16 cellular contexts compared by ENCODE assay signal in genomic region chr14:99192823-99193222, GRCh38.
A peak's percentile ranks its signal among the peaks of the same experiment; 100 is the strongest.
DNase-seq lines count a peak whose midpoint lies in the region; ATAC-seq and TF ChIP-seq lines count a peak whose summit lies in the region.
"Had no signal": no experiment of that assay in that cellular context is flagged by ENCODE, and none has a peak within 500 bp of the region (broad histone marks: within the 10 kb centered on the region; RNA-seq: fewer than 3 reads in every experiment).

No MANE protein-coding gene starts in this region.

- no peaks in the 10 kb centered on the region for H3K9me3 ChIP-seq in mucosa of stomach (ENCODE audit: control insufficient read depth, low read length)
- H3K9me3 ChIP-seq: colonic mucosa, gastrocnemius medialis, tibial nerve had no signal

- no peaks in the 10 kb centered on the region for H3K27me3 Mint-ChIP-seq in activated CD4-positive, alpha-beta T cell treated with anti-CD3 and anti-CD28 coated beads for 36 hours
- peaks cover 7% of the 10 kb centered on the region for H3K27me3 Mint-ChIP-seq in Calu3 (ENCODE audit: unreplicated experiment)

- no peaks in the 10 kb centered on the region for H3K27me3 ChIP-seq in mucosa of stomach (ENCODE audit: control insufficient read depth, insufficient read depth, low read length)
- H3K27me3 ChIP-seq: colonic mucosa had no signal

- no peak overlapping the region for H3K9ac ChIP-seq in mucosa of stomach (ENCODE audit: low read length)

- ATAC-seq in activated CD4-positive, alpha-beta T cell treated with anti-CD3 and anti-CD28 coated beads for 36 hours, result no peak
- ATAC-seq in activated naive CD4-positive, alpha-beta T cell treated with anti-CD3 and anti-CD28 coated beads, Interleukin-2, amount 50 U/mL, for 72 hours, result no peak
- ATAC-seq in HG03045 (IDR thresholded peaks at IDR 0.05; ENCODE audit: unreplicated experiment), result no peak

- no peaks in the 10 kb centered on the region for H3K9me3 Mint-ChIP-seq in activated CD4-positive, alpha-beta T cell treated with anti-CD3 and anti-CD28 coated beads for 36 hours (ENCODE audit: low read depth)
- H3K9me3 Mint-ChIP-seq in Calu3 (ENCODE audit: low read depth, unreplicated experiment), result no peaks in the 10 kb centered on the region
- H3K9me3 Mint-ChIP-seq in activated naive CD4-positive, alpha-beta T cell treated with anti-CD3 and anti-CD28 coated beads, Interleukin-2, amount 50 U/mL, for 72 hours, result no peaks in the 10 kb centered on the region

- peak overlapping the region; percentile 6 for H3K4me3 ChIP-seq in mucosa of stomach (ENCODE audit: low read length)

- TF ChIP-seq CTCF in Calu3 (IDR thresholded peaks at IDR 0.05; ENCODE audit: unreplicated experiment), result no peak

- peak; percentile 46 for DNase-seq in activated CD4-positive, alpha-beta T cell treated with anti-CD3 and anti-CD28 coated beads for 36 hours
- no peak for DNase-seq in activated CD4-positive, alpha-beta T cell treated with anti-CD3 and anti-CD28 coated beads, Interleukin-2, amount 50 U/mL, for 48 hours
- no peak for DNase-seq in Calu3
- DNase-seq in activated naive CD4-positive, alpha-beta T cell treated with anti-CD3 and anti-CD28 coated beads, Interleukin-2, amount 50 U/mL, for 72 hours (ENCODE audit: low spot score in 2 of 2), result peak in 1 of 2 donors; percentile 45
- DNase-seq in AML-193 (lab: John Stamatoyannopoulos, UW), result no peak
- no peak for DNase-seq in RKO (ENCODE audit: low spot score)
- DNase-seq: gastrocnemius medialis, KBM-7, left ventricle myocardium superior, NCI-H2081 treated with DMSO at 0.1 percent for 48 hours, OCI-M1 had no signal

- POLR2A ChIA-PET in activated CD4-positive, alpha-beta T cell treated with anti-CD3 and anti-CD28 coated beads for 36 hours (lab: Charles Lee), result no interaction called here

- no peaks in the 10 kb centered on the region for H3K36me3 ChIP-seq in mucosa of stomach (ENCODE audit: control insufficient read depth, insufficient read depth, low read length)
- H3K36me3 ChIP-seq: colonic mucosa, gastrocnemius medialis, tibial nerve had no signal

- intact Hi-C loops in activated CD4-positive, alpha-beta T cell treated with anti-CD3 and anti-CD28 coated beads for 36 hours (cut with DNase I, micrococcal nuclease), result loop anchor here (2.0 to 5.0 kb wide), 3 partner anchors 14 to 1216 kb away; no protein-coding TSS in a partner anchor
- intact Hi-C loops in Calu3 (cut with micrococcal nuclease; ENCODE audit: unreplicated experiment), result no loop called here

- CTCF ChIA-PET in activated CD4-positive, alpha-beta T cell treated with anti-CD3 and anti-CD28 coated beads for 36 hours (lab: Charles Lee), result interaction anchor here (1.4 to 1.6 kb wide), 2 partner anchors 23 to 75 kb away, joined by 3 to 4 read pairs; no protein-coding TSS in a partner anchor
- CTCF ChIA-PET in Calu3 (lab: Charles Lee), result no interaction called here

- peaks cover 15% of the 10 kb centered on the region for H3K4me1 ChIP-seq in mucosa of stomach (ENCODE audit: control insufficient read depth, insufficient read depth, low read length)
- H3K4me1 ChIP-seq: colonic mucosa had no signal

- H3K27ac Mint-ChIP-seq in activated CD4-positive, alpha-beta T cell treated with anti-CD3 and anti-CD28 coated beads for 36 hours, result peak overlapping the region; percentile 99
- no peak overlapping the region for H3K27ac Mint-ChIP-seq in Calu3 (ENCODE audit: unreplicated experiment)
- peak overlapping the region; percentile 90 to 95 for H3K27ac Mint-ChIP-seq in activated naive CD4-positive, alpha-beta T cell treated with anti-CD3 and anti-CD28 coated beads, Interleukin-2, amount 50 U/mL, for 72 hours
- H3K27ac Mint-ChIP-seq: progenitor cell of endocrine pancreas had no signal

- H3K36me3 Mint-ChIP-seq in activated CD4-positive, alpha-beta T cell treated with anti-CD3 and anti-CD28 coated beads for 36 hours (ENCODE audit: low read depth), result peaks cover 59% of the 10 kb centered on the region
- H3K36me3 Mint-ChIP-seq in Calu3 (ENCODE audit: insufficient read depth, unreplicated experiment), result peaks cover 9% of the 10 kb centered on the region
- peaks cover 0 to 29% of the 10 kb centered on the region in 2 donors for H3K36me3 Mint-ChIP-seq in activated naive CD4-positive, alpha-beta T cell treated with anti-CD3 and anti-CD28 coated beads, Interleukin-2, amount 50 U/mL, for 72 hours

- H3K4me1 Mint-ChIP-seq in activated CD4-positive, alpha-beta T cell treated with anti-CD3 and anti-CD28 coated beads for 36 hours, result peaks cover 89% of the 10 kb centered on the region
- peaks cover 10% of the 10 kb centered on the region for H3K4me1 Mint-ChIP-seq in Calu3 (ENCODE audit: low read depth, unreplicated experiment)

- H3K4me3 Mint-ChIP-seq in activated CD4-positive, alpha-beta T cell treated with anti-CD3 and anti-CD28 coated beads for 36 hours, result peak overlapping the region; percentile 79
- H3K4me3 Mint-ChIP-seq in Calu3 (ENCODE audit: low read depth, unreplicated experiment), result peak overlapping the region; percentile 72

- BruUV-seq in Calu3 (replicated peaks; lab: Mats Ljungman, UMichigan), result no TSS peak
